In genomic region chr9:97053717-97054116, GRCh38 we compare ENCODE assay signal across 1 cellular context.
TF ChIP-seq lines count a peak whose summit lies in the region.

No MANE protein-coding gene starts in this region.

TF ChIP-seq in K562, 482 proteins besides CTCF, POLR2A, EP300 and RAD21 (continued from another document):
- TF ChIP-seq DEAF1 (CRISPR knock-in tag; IDR thresholded peaks at IDR 0.05) = no peak
